11 cellular contexts compared by ENCODE assay signal in the genomic region with DNA sequence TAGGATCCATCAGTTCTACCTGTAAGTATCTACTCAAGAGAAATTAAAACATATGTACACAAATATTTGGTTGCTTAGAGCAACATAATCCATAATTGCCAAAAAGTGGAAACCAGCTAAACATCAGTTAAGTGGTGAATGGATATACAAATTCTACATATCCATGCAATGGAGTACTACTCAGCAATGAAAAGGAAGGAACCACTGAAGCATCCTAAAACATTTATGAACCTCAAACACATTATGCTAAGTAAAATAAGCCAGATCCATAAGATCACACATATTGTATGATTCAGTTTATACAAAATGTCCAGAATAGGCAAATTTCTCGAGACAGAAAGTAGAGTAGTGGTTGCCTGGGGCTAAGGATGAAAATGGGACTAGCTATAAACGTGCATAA.
"Had no signal": no experiment of that assay in that cellular context is flagged by ENCODE, and none has a peak within 500 bp of the region (broad histone marks: within the 10 kb centered on the region; RNA-seq: fewer than 3 reads in every experiment).

No MANE protein-coding gene starts in this region.

- H3K9me3 Mint-ChIP-seq: GM23338, HFFc6 had no signal

- H3K4me1 Mint-ChIP-seq: H9 had no signal

- FAIRE-seq: H1, H54 had no signal

- DNase-seq: H9, HCEC 1CT, HFFc6, IMR-90, Karpas-422, KBM-7 had no signal

- H3K27ac Mint-ChIP-seq: GM23338, H9, HFFc6 had no signal

- H3K27ac ChIP-seq: HL-60, KMS-11 had no signal

- ATAC-seq: GM23338 had no signal

- H3K4me3 Mint-ChIP-seq: GM23338, H9, HFFc6 had no signal

- H3K4me3 ChIP-seq: GM23338 had no signal
